1 cellular context compared by ENCODE assay signal in genomic region chr3:49386056-49386756, GRCh38.
TF ChIP-seq lines count a peak whose summit lies in the region.

No MANE protein-coding gene starts in this region.

TF ChIP-seq in GM12878, 131 proteins besides CTCF, POLR2A, EP300 and RAD21:
- TF ChIP-seq IKZF2 (IDR thresholded peaks at IDR 0.05) (peak in 1 of 2 experiments; percentile 30; a peak in 1 of 4 replicates), IKZF1 (conservative IDR thresholded peaks at IDR 0.05) (0 out of 2 replicates have a peak, but pooled peaks have one; percentile 21), SPI1 (IDR thresholded peaks at IDR 0.05; ENCODE audit: borderline replicate concordance, insufficient read depth, low read depth, low read length) (0 out of 2 replicates have a peak, but pooled peaks have one; percentile 5), NBN (IDR thresholded peaks at IDR 0.05) (no peak), CREM (IDR thresholded peaks at IDR 0.05; ENCODE audit: low read depth) (no peak)
